In the genomic region with DNA sequence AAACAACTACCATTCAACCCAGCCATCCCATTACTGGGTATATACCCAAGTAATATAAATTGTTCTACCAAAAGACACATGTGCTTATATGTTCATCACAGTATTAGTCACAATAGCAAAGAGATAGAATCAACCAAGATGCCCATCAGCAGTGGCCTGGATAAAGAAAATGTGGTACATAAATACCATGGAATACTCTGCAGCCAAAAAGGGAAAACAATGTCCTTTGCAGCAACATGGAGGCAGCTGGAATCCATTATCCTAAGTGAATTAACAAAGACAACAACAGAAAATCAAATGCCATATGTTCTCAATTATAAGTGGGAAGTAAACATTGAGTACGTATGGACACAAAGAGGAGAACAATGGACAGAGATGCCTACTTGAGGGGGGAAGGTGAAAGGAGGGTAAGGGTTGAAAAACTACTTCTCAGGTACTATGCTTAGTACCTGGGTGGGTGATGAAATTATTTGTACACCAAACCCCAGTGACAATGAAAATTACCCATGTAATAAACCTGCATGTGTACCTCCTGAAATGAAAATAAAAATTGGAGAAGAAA, we compare ENCODE assay signal across 18 cellular contexts.
"Had no signal": no experiment of that assay in that cellular context is flagged by ENCODE, and none has a peak within 500 bp of the region (broad histone marks: within the 10 kb centered on the region; RNA-seq: fewer than 3 reads in every experiment).

No MANE protein-coding gene starts in this region.

- H3K4me1 Mint-ChIP-seq: naive thymus-derived CD4-positive, alpha-beta T cell; stimulated activated memory B cell treated with anti-CD40 and anti-IgM and Interleukin-4, amounts not matched to agents 10 μg/mL and 1 μg/mL and 100 μg/mL, for 72 hours had no signal

- ATAC-seq: esophagus mucosa; heart left ventricle; naive thymus-derived CD4-positive, alpha-beta T cell; psoas muscle; sciatic nerve; stimulated activated memory B cell treated with anti-CD40 and anti-IgM and Interleukin-4, amounts not matched to agents 10 μg/mL and 1 μg/mL and 100 μg/mL, for 72 hours had no signal

- H3K27ac Mint-ChIP-seq: naive thymus-derived CD4-positive, alpha-beta T cell; stimulated activated memory B cell treated with anti-CD40 and anti-IgM and Interleukin-4, amounts not matched to agents 10 μg/mL and 1 μg/mL and 100 μg/mL, for 72 hours; stimulated activated naive CD8-positive, alpha-beta T cell treated with anti-CD3 and anti-CD28 coated beads, Interleukin-15, Interleukin-2, amounts not matched to agents 100 ng/mL and 50 ng/mL, for 24 hours had no signal

- H3K4me3 ChIP-seq: heart left ventricle, psoas muscle, spleen, tibial artery, upper lobe of left lung, uterus had no signal

- H3K27me3 Mint-ChIP-seq: naive thymus-derived CD4-positive, alpha-beta T cell; stimulated activated memory B cell treated with anti-CD40 and anti-IgM and Interleukin-4, amounts not matched to agents 10 μg/mL and 1 μg/mL and 100 μg/mL, for 72 hours; stimulated activated naive CD8-positive, alpha-beta T cell treated with anti-CD3 and anti-CD28 coated beads, Interleukin-15, Interleukin-2, amounts not matched to agents 100 ng/mL and 50 ng/mL, for 24 hours had no signal

- DNase-seq: effector memory CD4-positive, alpha-beta T cell; heart left ventricle; hippocampal formation; kidney glomerular epithelial cell; naive thymus-derived CD4-positive, alpha-beta T cell; psoas muscle; spleen; stimulated activated CD4-positive, alpha-beta T cell treated with anti-CD3 and anti-CD28 coated beads, Interleukin-15, amount 100 ng/mL, for 24 hours; stimulated activated CD4-positive, alpha-beta T cell treated with anti-CD3 and anti-CD28 coated beads, Interleukin-1b, Interleukin-23, amount 100 ng/mL, for 48 hours; stimulated activated CD4-positive, alpha-beta T cell treated with anti-CD3 and anti-CD28 coated beads, Interleukin-4, amount 100 ng/mL, for 24 hours; tibial artery; upper lobe of left lung; uterus had no signal

- H3K27ac ChIP-seq: heart left ventricle, neutrophil, psoas muscle, spleen, tibial artery, upper lobe of left lung, uterus had no signal

- H3K9me3 ChIP-seq: heart left ventricle, neutrophil, psoas muscle, tibial artery, upper lobe of left lung, uterus had no signal

- H3K4me3 Mint-ChIP-seq: naive thymus-derived CD4-positive, alpha-beta T cell; stimulated activated memory B cell treated with anti-CD40 and anti-IgM and Interleukin-4, amounts not matched to agents 10 μg/mL and 1 μg/mL and 100 μg/mL, for 72 hours; stimulated activated naive CD8-positive, alpha-beta T cell treated with anti-CD3 and anti-CD28 coated beads, Interleukin-15, Interleukin-2, amounts not matched to agents 100 ng/mL and 50 ng/mL, for 24 hours had no signal

- H3K27me3 ChIP-seq: heart left ventricle, neutrophil, spleen, tibial artery, upper lobe of left lung, uterus had no signal

- H3K4me1 ChIP-seq: heart left ventricle, psoas muscle, spleen, tibial artery, upper lobe of left lung, uterus had no signal

- H3K36me3 Mint-ChIP-seq: naive thymus-derived CD4-positive, alpha-beta T cell; stimulated activated memory B cell treated with anti-CD40 and anti-IgM and Interleukin-4, amounts not matched to agents 10 μg/mL and 1 μg/mL and 100 μg/mL, for 72 hours had no signal

- H3K36me3 ChIP-seq: heart left ventricle, neutrophil, spleen, tibial artery, upper lobe of left lung, uterus had no signal
